ENCODE assay signal across 8 cellular contexts in the genomic region with DNA sequence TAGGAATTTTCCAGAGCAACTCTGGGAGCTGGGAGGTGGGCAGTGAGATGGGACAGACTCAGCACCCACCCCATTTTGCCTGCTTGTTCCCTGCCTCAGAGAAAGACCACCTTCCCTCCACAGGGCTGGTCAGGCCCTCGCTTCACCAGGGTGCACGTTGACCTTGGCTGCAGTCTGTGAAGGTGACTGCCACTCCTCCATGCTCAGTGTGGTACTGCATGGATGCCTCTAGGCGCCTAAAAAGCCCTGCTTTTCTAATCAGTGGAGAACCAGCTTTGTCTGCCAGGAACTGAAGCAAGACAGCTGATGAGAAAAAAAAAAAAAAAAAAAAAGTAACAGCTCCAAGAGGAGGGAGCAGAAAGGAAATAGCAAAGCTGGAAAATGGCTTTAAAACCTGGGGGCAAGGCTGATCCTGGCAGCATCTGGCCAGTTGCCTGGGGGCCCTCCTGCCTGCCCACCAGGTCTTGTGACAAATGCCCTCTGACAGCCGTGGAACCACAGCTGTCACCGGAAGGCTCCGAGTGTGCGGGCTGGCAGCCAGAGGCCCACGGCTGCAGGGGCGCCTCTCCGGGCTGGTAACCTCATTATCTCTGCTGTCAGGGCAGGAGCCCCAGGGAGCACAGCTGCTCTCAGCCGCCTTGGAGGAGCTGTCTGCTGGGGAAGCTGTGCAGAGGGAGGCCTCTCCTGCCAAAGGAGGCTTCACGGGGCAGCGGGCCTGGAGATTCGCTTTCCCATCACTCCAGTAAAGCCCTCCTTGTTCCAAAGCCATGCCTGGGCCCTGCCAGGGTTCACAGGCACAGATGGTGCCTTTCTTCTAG. TPM values are rescaled to one million over a fixed set of nuclear protein-coding genes. Genes with fewer than 3 reads are reported as not detected.
A peak's percentile ranks its signal among the peaks of the same experiment; 100 is the strongest.
DNase-seq lines count a peak whose midpoint lies in the region; ATAC-seq and FAIRE-seq lines count a peak whose summit lies in the region.

No MANE protein-coding gene starts in this region.

- H3K4me3 ChIP-seq in muscle layer of duodenum (ENCODE audit: low read depth in 1 of 2, low read length in 2 of 2) = peak overlapping the region in 1 of 2 donors; percentile 20
- H3K4me3 ChIP-seq in small intestine (ENCODE audit: low read depth in 1 of 2, low read length in 2 of 2) = no peak overlapping the region

- no peak for FAIRE-seq in small intestine (lab: Jason Lieb, UNC)

- peaks cover 4 to 5% of the 10 kb centered on the region in 2 donors for H3K36me3 ChIP-seq in muscle layer of duodenum (ENCODE audit: control insufficient read depth in 1 of 2, insufficient read depth in 2 of 2, low read length in 2 of 2)
- H3K36me3 ChIP-seq in small intestine (ENCODE audit: control insufficient read depth in 2 of 2, insufficient read depth in 2 of 2, low read length in 2 of 2) = no peaks in the 10 kb centered on the region

- H3K27ac ChIP-seq in muscle layer of duodenum (ENCODE audit: low read length) = peak overlapping the region; percentile 9
- no peak overlapping the region for H3K27ac ChIP-seq in small intestine (ENCODE audit: low read depth in 1 of 2, low read length in 1 of 2)

- DNase-seq in NCI-H146 (lab: John Stamatoyannopoulos, UW) (peak; percentile 76), NCI-H146 treated with DMSO at 0.1 percent for 48 hours (lab: John Stamatoyannopoulos, UW; ENCODE audit: unreplicated experiment) (no peak), NCI-H2171 (lab: John Stamatoyannopoulos, UW) (peak; percentile 88), dermis blood vessel endothelial cell (peak; percentile 19), small intestine (no peak)

- no peaks in the 10 kb centered on the region for H3K9me3 ChIP-seq in muscle layer of duodenum (ENCODE audit: control insufficient read depth in 1 of 2, low read length in 2 of 2)
- no peaks in the 10 kb centered on the region for H3K9me3 ChIP-seq in small intestine (ENCODE audit: control insufficient read depth, low read depth)

- WGBS in small intestine, 3 donors = 25 to 33% (median 32%) methylated on average over 13 to 14 of the region's 14 CpGs

- ATAC-seq in GM18520 (IDR thresholded peaks at IDR 0.05; ENCODE audit: unreplicated experiment) (no peak), HG02840 (IDR thresholded peaks at IDR 0.05; ENCODE audit: low FRiP score, unreplicated experiment) (no peak)

- no peaks in the 10 kb centered on the region for H3K27me3 ChIP-seq in muscle layer of duodenum (ENCODE audit: low read depth, low read length)
- H3K27me3 ChIP-seq in small intestine (ENCODE audit: control insufficient read depth in 2 of 2, insufficient read depth in 2 of 2, low read length in 2 of 2) = no peaks in the 10 kb centered on the region

- H3K4me1 ChIP-seq in muscle layer of duodenum (ENCODE audit: control insufficient read depth in 1 of 2, insufficient read depth in 2 of 2, low read length in 2 of 2) (peaks cover 16 to 43% of the 10 kb centered on the region in 2 donors), small intestine (ENCODE audit: control insufficient read depth in 2 of 2, insufficient read depth in 1 of 2, low read depth in 1 of 2, low read length in 1 of 2) (peaks cover 0 to 4% of the 10 kb centered on the region in 2 donors)

RNA-seq across cellular contexts. Expression of gene KIAA1614, which starts 13.7 kb away (rescaled TPM):
- total RNA-seq in dermis blood vessel endothelial cell = 5.9 and 6.1 TPM in 2 replicates
- polyA plus RNA-seq in small intestine = 1 to 10 TPM in 1 of 3 donors, under 1 TPM in 1, not detected in 1; 0.89 to 2.1 TPM

Comparison
In these comparisons a context has a peak if more than half of its experiments do, and no peak if none do; other contexts are left out.
1. DNase-seq: peak in NCI-H146 (single experiment), NCI-H2171 (single experiment) and dermis blood vessel endothelial cell (single experiment); none in NCI-H146 treated with DMSO at 0.1 percent for 48 hours (single experiment) and small intestine (single experiment).